ENCODE assay signal across 8 cellular contexts in genomic region chr20:48657426-48658197, GRCh38.
DNase-seq lines count a peak whose midpoint lies in the region; ATAC-seq and TF ChIP-seq lines count a peak whose summit lies in the region.

No MANE protein-coding gene starts in this region.

- peak; percentile 88 for DNase-seq in D341Med (ENCODE audit: low spot score)
- peak; percentile 64 for DNase-seq in KG1 (lab: John Stamatoyannopoulos, UW)
- peak; percentile 81 for DNase-seq in RPMI8226
- peak; percentile 50 for DNase-seq in activated T-helper 1 cell treated with anti-CD3 and anti-CD28 coated beads, Interleukin-12 subunit alpha, Interleukin-12 subunit beta, Interleukin-2, Interleukin-4 antibody, amounts not matched to agents 30 ng/mL and 10 ng/mL and 1 ng/mL, durations not matched to agents 14 hours and 24 hours and 36 hours (ENCODE audit: low spot score)
- DNase-seq in fibroblast of mammary gland (ENCODE audit: low read depth), result peak; percentile 70
- peak; percentile 81 for DNase-seq in neuronal stem cell (ENCODE audit: low spot score)
- no peak for DNase-seq in suprapubic skin (ENCODE audit: low spot score in 2 of 2)

- peak overlapping the region; percentile 54 for H3K18ac ChIP-seq in neuronal stem cell (ENCODE audit: low read length)

- H2BK15ac ChIP-seq in neuronal stem cell (ENCODE audit: low read length), result no peak overlapping the region

- H3K4me3 ChIP-seq in fibroblast of mammary gland (ENCODE audit: control insufficient read depth, low read depth, low read length) (no peak overlapping the region), neuronal stem cell (ENCODE audit: low read length in 2 of 2) (no peak overlapping the region), suprapubic skin (no peak overlapping the region)

- no peak for ATAC-seq in GM18511 (IDR thresholded peaks at IDR 0.05; ENCODE audit: unreplicated experiment)

- H3K27me3 Mint-ChIP-seq in activated T-helper 1 cell treated with anti-CD3 and anti-CD28 coated beads, Interleukin-12 subunit alpha, Interleukin-12 subunit beta, Interleukin-2, Interleukin-4 antibody, amounts not matched to agents 30 ng/mL and 10 ng/mL and 1 ng/mL, durations not matched to agents 14 hours and 24 hours and 36 hours (ENCODE audit: insufficient read depth), result no peaks in the 10 kb centered on the region

- intact Hi-C loops in activated T-helper 1 cell treated with anti-CD3 and anti-CD28 coated beads, Interleukin-12 subunit alpha, Interleukin-12 subunit beta, Interleukin-2, Interleukin-4 antibody, amounts not matched to agents 30 ng/mL and 10 ng/mL and 1 ng/mL, durations not matched to agents 14 hours and 24 hours and 36 hours (cut with micrococcal nuclease), result loop anchor here (1.0 to 5.0 kb wide), 5 partner anchors 125 to 265 kb away; partner anchors contain the start of gene ARFGEF2

- peaks cover 6 to 95% of the 10 kb centered on the region in 2 donors for H3K36me3 ChIP-seq in neuronal stem cell (replicated peaks in 1 of 2; ENCODE audit: control insufficient read depth in 2 of 2, insufficient read depth in 2 of 2, low read length in 2 of 2)
- H3K36me3 ChIP-seq in suprapubic skin, result peaks cover 22% of the 10 kb centered on the region

- no peak overlapping the region for H4K8ac ChIP-seq in neuronal stem cell (ENCODE audit: low read depth, low read length)

- H3K27ac ChIP-seq in neuronal stem cell (replicated peaks; ENCODE audit: low read length) (no peak overlapping the region), suprapubic skin (no peak overlapping the region)

- TF ChIP-seq CTCF in fibroblast of mammary gland (conservative IDR thresholded peaks at IDR 0.05; ENCODE audit: control insufficient read depth, insufficient read depth, low read depth, low read length) (peak; percentile 96), suprapubic skin (IDR thresholded peaks at IDR 0.05) (peak; percentile 75 to 87)

- H2BK5ac ChIP-seq in neuronal stem cell (ENCODE audit: low read length), result no peak overlapping the region

- peaks cover 10% of the 10 kb centered on the region for H3K4me1 Mint-ChIP-seq in activated T-helper 1 cell treated with anti-CD3 and anti-CD28 coated beads, Interleukin-12 subunit alpha, Interleukin-12 subunit beta, Interleukin-2, Interleukin-4 antibody, amounts not matched to agents 30 ng/mL and 10 ng/mL and 1 ng/mL, durations not matched to agents 14 hours and 24 hours and 36 hours (ENCODE audit: low read depth)

- H3K23ac ChIP-seq in neuronal stem cell (ENCODE audit: low read depth, low read length, poor library complexity), result peak overlapping the region; percentile 12

- no peak overlapping the region for H4K91ac ChIP-seq in neuronal stem cell (ENCODE audit: low read depth, low read length, poor library complexity)

- no peak overlapping the region for H3K4me3 Mint-ChIP-seq in activated T-helper 1 cell treated with anti-CD3 and anti-CD28 coated beads, Interleukin-12 subunit alpha, Interleukin-12 subunit beta, Interleukin-2, Interleukin-4 antibody, amounts not matched to agents 30 ng/mL and 10 ng/mL and 1 ng/mL, durations not matched to agents 14 hours and 24 hours and 36 hours

- peaks cover 50% of the 10 kb centered on the region for H3K36me3 Mint-ChIP-seq in activated T-helper 1 cell treated with anti-CD3 and anti-CD28 coated beads, Interleukin-12 subunit alpha, Interleukin-12 subunit beta, Interleukin-2, Interleukin-4 antibody, amounts not matched to agents 30 ng/mL and 10 ng/mL and 1 ng/mL, durations not matched to agents 14 hours and 24 hours and 36 hours (ENCODE audit: low read depth)

- H3K27me3 ChIP-seq in neuronal stem cell (ENCODE audit: control insufficient read depth in 3 of 3, insufficient read depth in 3 of 3, low read depth in 1 of 3, low read length in 3 of 3) (no peaks in the 10 kb centered on the region), suprapubic skin (no peaks in the 10 kb centered on the region)

- WGBS in neuronal stem cell (ENCODE audit: extremely low coverage in 2 of 2, insufficient read length in 2 of 2, insufficient replicate concordance in 1 of 2), 2 donors, result no CpG with 5 or more reads among the region's 21 CpGs
- 57% methylated on average over 7 of the region's 21 CpGs for WGBS in suprapubic skin

- H3K9ac ChIP-seq in neuronal stem cell (ENCODE audit: low read depth, low read length, poor library complexity), result no peak overlapping the region

- no peak for TF ChIP-seq EP300 in suprapubic skin (IDR thresholded peaks at IDR 0.05)

- H2AFZ ChIP-seq in neuronal stem cell (ENCODE audit: low read length), result no peak overlapping the region

- peak overlapping the region; percentile 59 for H2AK5ac ChIP-seq in neuronal stem cell (ENCODE audit: low read depth, low read length)

- TF ChIP-seq POLR2A in suprapubic skin (IDR thresholded peaks at IDR 0.05), result no peak

- H3K4me1 ChIP-seq in neuronal stem cell (ENCODE audit: control insufficient read depth in 2 of 2, insufficient read depth in 1 of 2, low read depth in 1 of 2, low read length in 2 of 2) (no peaks in the 10 kb centered on the region), suprapubic skin (peaks cover 20% of the 10 kb centered on the region)

- peak overlapping the region; percentile 24 for H3K27ac Mint-ChIP-seq in activated T-helper 1 cell treated with anti-CD3 and anti-CD28 coated beads, Interleukin-12 subunit alpha, Interleukin-12 subunit beta, Interleukin-2, Interleukin-4 antibody, amounts not matched to agents 30 ng/mL and 10 ng/mL and 1 ng/mL, durations not matched to agents 14 hours and 24 hours and 36 hours

- peaks cover 3% of the 10 kb centered on the region for H3K9me3 Mint-ChIP-seq in activated T-helper 1 cell treated with anti-CD3 and anti-CD28 coated beads, Interleukin-12 subunit alpha, Interleukin-12 subunit beta, Interleukin-2, Interleukin-4 antibody, amounts not matched to agents 30 ng/mL and 10 ng/mL and 1 ng/mL, durations not matched to agents 14 hours and 24 hours and 36 hours

- no peak overlapping the region for H3K14ac ChIP-seq in neuronal stem cell (ENCODE audit: low read length)

- H3K9me3 ChIP-seq in neuronal stem cell (replicated peaks in 1 of 2; ENCODE audit: control insufficient read depth in 2 of 2, insufficient read depth in 1 of 2, low read depth in 1 of 2, low read length in 2 of 2) (peaks cover 4 to 12% of the 10 kb centered on the region in 2 donors), suprapubic skin (no peaks in the 10 kb centered on the region)

- no peak overlapping the region for H3K4ac ChIP-seq in neuronal stem cell (ENCODE audit: low read length)

- H3K79me1 ChIP-seq in neuronal stem cell (ENCODE audit: low read depth, low read length), result no peaks in the 10 kb centered on the region

- no peak overlapping the region for H2BK120ac ChIP-seq in neuronal stem cell (ENCODE audit: low read depth, low read length)

- no peak overlapping the region for H3K4me2 ChIP-seq in neuronal stem cell (ENCODE audit: insufficient read depth, low read length, poor library complexity, severe bottlenecking)

- no peak overlapping the region for H2BK12ac ChIP-seq in neuronal stem cell (ENCODE audit: low read length)

Comparison
In these comparisons a context has a peak if more than half of its experiments do, and no peak if none do; other contexts are left out.
1. DNase-seq: peak in D341Med (single experiment), KG1 (single experiment), RPMI8226 (single experiment), activated T-helper 1 cell treated with anti-CD3 and anti-CD28 coated beads, Interleukin-12 subunit alpha, Interleukin-12 subunit beta, Interleukin-2, Interleukin-4 antibody, amounts not matched to agents 30 ng/mL and 10 ng/mL and 1 ng/mL, durations not matched to agents 14 hours and 24 hours and 36 hours (single experiment), fibroblast of mammary gland (single experiment) and neuronal stem cell (single experiment); none in suprapubic skin (0 of 2).